ENCODE assay signal across 8 cellular contexts in the genomic region with DNA sequence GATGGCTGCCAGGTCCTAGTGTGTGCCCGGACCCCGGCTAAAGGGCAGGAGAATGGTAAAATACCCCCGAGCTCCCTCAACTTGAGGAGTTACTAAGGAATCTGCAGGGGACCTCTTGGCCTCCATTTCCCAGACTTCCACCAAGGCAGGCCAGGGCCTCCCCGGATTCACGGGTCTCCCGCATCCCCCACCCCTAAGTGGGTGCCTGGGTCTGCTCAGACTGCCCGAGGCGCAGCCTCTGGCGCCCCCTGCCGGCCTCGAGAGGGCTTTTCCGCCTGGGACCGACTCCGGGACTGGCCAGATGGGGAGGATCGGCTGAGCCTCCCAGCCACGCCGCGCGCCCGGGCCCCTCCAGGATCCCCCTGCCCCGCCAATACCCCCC. TPM values are rescaled to one million over a fixed set of nuclear protein-coding genes. Genes with fewer than 3 reads are reported as not detected.
DNase-seq lines count a peak whose midpoint lies in the region; ATAC-seq lines count a peak whose summit lies in the region.

No MANE protein-coding gene starts in this region.

- no peaks in the 10 kb centered on the region for H3K9me3 Mint-ChIP-seq in activated CD8-positive, alpha-beta memory T cell treated with anti-CD3 and anti-CD28 coated beads, Interleukin-2, amount 10 ng/mL, durations not matched to agents 7 days and 5 days (ENCODE audit: low read depth)

- H3K36me3 Mint-ChIP-seq in activated CD8-positive, alpha-beta memory T cell treated with anti-CD3 and anti-CD28 coated beads, Interleukin-2, amount 10 ng/mL, durations not matched to agents 7 days and 5 days = no peaks in the 10 kb centered on the region

- peaks cover 27% of the 10 kb centered on the region for H3K27me3 Mint-ChIP-seq in activated CD8-positive, alpha-beta memory T cell treated with anti-CD3 and anti-CD28 coated beads, Interleukin-2, amount 10 ng/mL, durations not matched to agents 7 days and 5 days

- peak; percentile 58 to 74 (median 74) for DNase-seq in NCI-H1417 (lab: John Stamatoyannopoulos, UW)
- DNase-seq in NCI-H1417 treated with DMSO at 0.1 percent for 48 hours (lab: John Stamatoyannopoulos, UW) = no peak
- peak; percentile 21 for DNase-seq in NCI-H748 treated with DMSO at 0.1 percent for 48 hours (lab: John Stamatoyannopoulos, UW)
- peak; percentile 84 for DNase-seq in activated CD8-positive, alpha-beta memory T cell treated with anti-CD3 and anti-CD28 coated beads, Interleukin-2, amount 10 ng/mL, durations not matched to agents 7 days and 5 days
- peak; percentile 92 for DNase-seq in epidermal melanocyte (ENCODE audit: insufficient read length, low spot score)
- DNase-seq in mucosa of gallbladder (ENCODE audit: low spot score) = peak; percentile 68
- DNase-seq in stimulated activated CD8-positive, alpha-beta memory T cell treated with anti-CD3 and anti-CD28 coated beads, Interleukin-4, amount 100 ng/mL, for 4 hours (ENCODE audit: low read depth in 2 of 2, low spot score in 1 of 2) = peak; percentile 45 to 56

- H3K4me3 Mint-ChIP-seq in activated CD8-positive, alpha-beta memory T cell treated with anti-CD3 and anti-CD28 coated beads, Interleukin-2, amount 10 ng/mL, durations not matched to agents 7 days and 5 days = peak overlapping the region; percentile 73

- peak overlapping the region; percentile 78 for H3K27ac Mint-ChIP-seq in activated CD8-positive, alpha-beta memory T cell treated with anti-CD3 and anti-CD28 coated beads, Interleukin-2, amount 10 ng/mL, durations not matched to agents 7 days and 5 days

- peak; percentile 46 for ATAC-seq in HG03139 (IDR thresholded peaks at IDR 0.05; ENCODE audit: unreplicated experiment)
- peak; percentile 80 for ATAC-seq in activated CD8-positive, alpha-beta memory T cell treated with anti-CD3 and anti-CD28 coated beads, Interleukin-2, amount 10 ng/mL, durations not matched to agents 7 days and 5 days

- CTCF ChIA-PET in activated CD8-positive, alpha-beta memory T cell treated with anti-CD3 and anti-CD28 coated beads, Interleukin-2, amount 10 ng/mL, durations not matched to agents 7 days and 5 days (lab: Charles Lee) = interaction anchor here (0.8 to 5.5 kb wide), 32 partner anchors 9 to 259 kb away, joined by 3 to 41 read pairs (median 6); a partner anchor contains a TSS

- H3K4me1 Mint-ChIP-seq in activated CD8-positive, alpha-beta memory T cell treated with anti-CD3 and anti-CD28 coated beads, Interleukin-2, amount 10 ng/mL, durations not matched to agents 7 days and 5 days = peaks cover 9% of the 10 kb centered on the region

RNA-seq across cellular contexts. Expression of a gene that starts 1.7 kb away (rescaled TPM):
- 1 to 10 TPM; 1.1 to 1.7 TPM for total RNA-seq in activated CD8-positive, alpha-beta memory T cell treated with anti-CD3 and anti-CD28 coated beads, Interleukin-2, amount 10 ng/mL, durations not matched to agents 7 days and 5 days
- total RNA-seq in mucosa of gallbladder = 18.5 TPM

RNA-seq across cellular contexts. Expression of a gene that starts 23.8 kb away (rescaled TPM):
- 10 to 100 TPM; 54.3 to 71.6 TPM for total RNA-seq in activated CD8-positive, alpha-beta memory T cell treated with anti-CD3 and anti-CD28 coated beads, Interleukin-2, amount 10 ng/mL, durations not matched to agents 7 days and 5 days
- 20.6 TPM for total RNA-seq in mucosa of gallbladder
